15 cellular contexts compared by ENCODE assay signal in the genomic region with DNA sequence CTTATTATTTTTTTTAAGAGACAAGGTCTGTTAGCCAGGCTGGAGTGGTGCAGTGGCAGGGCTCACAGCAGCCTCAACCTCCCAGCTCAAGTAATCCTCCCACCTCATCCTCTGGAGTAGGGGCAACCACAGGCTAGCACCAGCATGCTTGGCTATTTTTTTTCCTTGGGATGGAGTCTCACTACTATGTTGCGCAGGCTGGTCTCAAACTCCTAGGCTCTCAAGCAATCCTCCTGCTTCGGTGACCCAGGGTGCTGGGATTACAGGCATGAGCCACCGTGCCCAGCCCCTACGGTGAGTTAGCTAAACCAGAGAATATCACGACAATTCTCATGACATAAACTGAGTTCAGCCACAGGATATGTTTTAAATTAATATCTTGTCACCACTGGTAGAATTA. TPM values are rescaled to one million over a fixed set of nuclear protein-coding genes. Genes with fewer than 3 reads are reported as not detected.
DNase-seq lines count a peak whose midpoint lies in the region; ATAC-seq, FAIRE-seq and TF ChIP-seq lines count a peak whose summit lies in the region.
"Had no signal": no experiment of that assay in that cellular context is flagged by ENCODE, and none has a peak within 500 bp of the region (broad histone marks: within the 10 kb centered on the region; RNA-seq: fewer than 3 reads in every experiment).

No MANE protein-coding gene starts in this region.

- BruUV-seq in A673 (replicated peaks; lab: Mats Ljungman, UMichigan) = no TSS peak

- no peaks in the 10 kb centered on the region for H3K27me3 ChIP-seq in A673 (replicated peaks; ENCODE audit: insufficient read depth, low read depth, low read length, poor library complexity)
- H3K27me3 ChIP-seq in keratinocyte (ENCODE audit: control insufficient read depth, extremely low read depth, insufficient read depth, low read length) = no peaks in the 10 kb centered on the region
- no peaks in the 10 kb centered on the region for H3K27me3 ChIP-seq in transverse colon
- H3K27me3 ChIP-seq: testis had no signal

- no peaks in the 10 kb centered on the region for H3K36me3 ChIP-seq in A673 (ENCODE audit: insufficient read depth, low read length, poor library complexity, severe bottlenecking)
- H3K36me3 ChIP-seq in keratinocyte (ENCODE audit: control insufficient read depth in 2 of 2, extremely low read depth in 1 of 2, insufficient read depth in 2 of 2, low read length in 2 of 2) = no peaks in the 10 kb centered on the region
- H3K36me3 ChIP-seq in transverse colon = no peaks in the 10 kb centered on the region

- H3K9me3 ChIP-seq in A673 (ENCODE audit: low read depth, low read length, poor library complexity, severe bottlenecking) (no peaks in the 10 kb centered on the region), keratinocyte (ENCODE audit: control insufficient read depth, low read depth, low read length) (no peaks in the 10 kb centered on the region), transverse colon (no peaks in the 10 kb centered on the region)
- H3K9me3 ChIP-seq: testis had no signal

- H3K4me3 Mint-ChIP-seq in activated T-helper 17 cell treated with anti-CD3 and anti-CD28 coated beads, Interleukin-2, amount 50 U/mL, for 72 hours = peak overlapping the region; percentile 88

- no peak overlapping the region for H3K9ac ChIP-seq in keratinocyte (ENCODE audit: control insufficient read depth, extremely low read depth, insufficient read depth, low read length)

- 77% methylated on average over 4 to 5 of the region's 5 CpGs for WGBS in transverse colon (ENCODE audit: low coverage in 1 of 2), 2 donors

- intact Hi-C loops in A673 (cut with micrococcal nuclease; ENCODE audit: unreplicated experiment) (no loop called here), transverse colon (cut with DNase I; ENCODE audit: low total_unique reads) (no loop called here)

- no peak for DNase-seq in A673 (ENCODE audit: low spot score)
- DNase-seq in GM12865 (ENCODE audit: low read depth) = no peak
- no peak for DNase-seq in keratinocyte (ENCODE audit: low read depth, low spot score)
- DNase-seq in cerebellar nuclear complex (lab: John Stamatoyannopoulos, UW) = no peak
- DNase-seq in transverse colon = no peak
- DNase-seq in dermis blood vessel endothelial cell = no peak
- no peak for DNase-seq in cerebellum (ENCODE audit: low spot score)
- DNase-seq: activated CD4-positive, alpha-beta T cell treated with anti-CD3 and anti-CD28 coated beads for 48 hours; DMS 273 treated with DMSO at 0.1 percent for 48 hours; H7; NCI-H2029 treated with DMSO at 0.1 percent for 48 hours; stimulated activated CD4-positive, alpha-beta T cell treated with anti-CD3 and anti-CD28 coated beads, Interleukin-4, amount 100 ng/mL, for 1 hour; testis had no signal

- H2AFZ ChIP-seq in keratinocyte (ENCODE audit: control insufficient read depth, low read length) = no peak overlapping the region

- CTCF ChIA-PET in A673 (lab: Charles Lee) = no interaction called here

- H3K4me2 ChIP-seq in keratinocyte (ENCODE audit: control insufficient read depth, extremely low read depth, insufficient read depth, low read depth, low read length) = peak overlapping the region; percentile 90

- H3K27me3 Mint-ChIP-seq in activated T-helper 17 cell treated with anti-CD3 and anti-CD28 coated beads, Interleukin-2, amount 50 U/mL, for 72 hours = no peaks in the 10 kb centered on the region

- H3K4me1 Mint-ChIP-seq in activated T-helper 17 cell treated with anti-CD3 and anti-CD28 coated beads, Interleukin-2, amount 50 U/mL, for 72 hours = peaks cover 9% of the 10 kb centered on the region

- no peak for TF ChIP-seq POLR2A in transverse colon (IDR thresholded peaks at IDR 0.05)

- peaks cover 27% of the 10 kb centered on the region for H3K4me1 ChIP-seq in A673 (ENCODE audit: insufficient read depth, low read length, poor library complexity, severe bottlenecking)
- peaks cover 8% of the 10 kb centered on the region for H3K4me1 ChIP-seq in keratinocyte (ENCODE audit: control insufficient read depth, extremely low read depth, insufficient read depth, low read length)
- peaks cover 10 to 30% (median 15%) of the 10 kb centered on the region in 4 donors for H3K4me1 ChIP-seq in transverse colon

- H3K27ac ChIP-seq in A673 (ENCODE audit: low read depth, low read length, poor library complexity, severe bottlenecking) (peak overlapping the region; percentile 19), keratinocyte (ENCODE audit: control insufficient read depth, insufficient read depth, low read length) (no peak overlapping the region), transverse colon (no peak overlapping the region)
- H3K27ac ChIP-seq: testis had no signal

- peaks cover 6% of the 10 kb centered on the region for H4K20me1 ChIP-seq in keratinocyte (ENCODE audit: control insufficient read depth, extremely low read depth, insufficient read depth, low read length)

- H3K9me3 Mint-ChIP-seq in activated T-helper 17 cell treated with anti-CD3 and anti-CD28 coated beads, Interleukin-2, amount 50 U/mL, for 72 hours = no peaks in the 10 kb centered on the region

- no peaks in the 10 kb centered on the region for H3K9me1 ChIP-seq in keratinocyte (ENCODE audit: control insufficient read depth, extremely low read depth, insufficient read depth, low read length)

- TF ChIP-seq EP300 in transverse colon (IDR thresholded peaks at IDR 0.05; ENCODE audit: low read depth) = no peak

- H3K36me3 Mint-ChIP-seq in activated T-helper 17 cell treated with anti-CD3 and anti-CD28 coated beads, Interleukin-2, amount 50 U/mL, for 72 hours (ENCODE audit: low read depth) = no peaks in the 10 kb centered on the region

- H3K4me3 ChIP-seq in A673 (ENCODE audit: low read depth, low read length, poor library complexity, severe bottlenecking) (peak overlapping the region; percentile 82), GM12865 (ENCODE audit: low read depth, low read length) (peak overlapping the region; percentile 98), keratinocyte (ENCODE audit: control insufficient read depth in 2 of 3, extremely low read depth in 1 of 3, insufficient read depth in 2 of 3, low read depth in 1 of 3, low read length in 3 of 3) (peak overlapping the region in 1 of 3 experiments; percentile 13), transverse colon (no peak overlapping the region)

- POLR2A ChIA-PET in A673 (lab: Charles Lee; ENCODE audit: low non-redundant PET) = interaction anchor here (0.6 kb wide), 1 partner anchor 72 kb away, joined by 3 read pairs; no protein-coding TSS in a partner anchor

- in situ Hi-C loops in transverse colon (cut with MboI; ENCODE audit: low pct_ligation_motif_present in 1 of 4, low pct_unique_long_range_greater_than_20kb in 1 of 4, low sequenced_read_pairs in 3 of 4) = no loop called here

- dilution Hi-C loops in keratinocyte (cut with MboI; ENCODE audit: extremely low pct_ligation_motif_present, low sequenced_read_pairs) = no loop called here

- ATAC-seq in activated T-helper 17 cell treated with anti-CD3 and anti-CD28 coated beads, Interleukin-2, amount 50 U/mL, for 72 hours (replicated peaks) = no peak

- TF ChIP-seq CTCF in A673 (conservative IDR thresholded peaks at IDR 0.05; ENCODE audit: low read depth, low read length) (no peak), GM12865 (IDR thresholded peaks at IDR 0.05; ENCODE audit: insufficient read depth, low read depth, low read length, missing control alignments) (no peak), keratinocyte (optimal IDR thresholded peaks at IDR 0.05 in 1 of 3, IDR thresholded peaks at IDR 0.05 in 1 of 3, conservative IDR thresholded peaks at IDR 0.05 in 1 of 3; ENCODE audit: extremely low read depth in 1 of 3, insufficient read depth in 2 of 3, low read length in 3 of 3) (no peak), transverse colon (IDR thresholded peaks at IDR 0.05) (no peak)

- no peak for FAIRE-seq in keratinocyte (lab: Jason Lieb, UNC)
- FAIRE-seq: bronchial epithelial cell had no signal

- peak overlapping the region; percentile 85 for H3K27ac Mint-ChIP-seq in activated T-helper 17 cell treated with anti-CD3 and anti-CD28 coated beads, Interleukin-2, amount 50 U/mL, for 72 hours

- peaks cover 56% of the 10 kb centered on the region for H3K79me2 ChIP-seq in keratinocyte (ENCODE audit: control insufficient read depth, insufficient read depth, low read length)

RNA-seq across cellular contexts. Expression of gene DCUN1D1, which starts 2.0 kb away (rescaled TPM):
- total RNA-seq in A673 (2021) = 60.9 and 75.3 TPM in 2 replicates
- total RNA-seq in activated T-helper 17 cell treated with anti-CD3 and anti-CD28 coated beads, Interleukin-2, amount 50 U/mL, for 72 hours = 10 to 100 TPM; 37.0 to 59.5 TPM
- 18.5 to 30.1 TPM (median 21.6 TPM) in 3 replicates for polyA plus RNA-seq in keratinocyte
- 96.0 TPM for polyA plus RNA-seq in keratinocyte (2011; ENCODE audit: low read depth)
- polyA plus RNA-seq in keratinocyte (2011; cell fraction: cytosol; rRNA removed) = 15.4 and 38.5 TPM in 2 replicates
- polyA plus RNA-seq in keratinocyte (2011; cell fraction: nucleus; rRNA removed) = 20.1 and 29.5 TPM in 2 replicates
- polyA plus RNA-seq in keratinocyte (2012; ENCODE audit: low replicate concordance) = 21.1 and 28.9 TPM in 2 replicates
- polyA minus RNA-seq in keratinocyte = 11.1 to 52.7 TPM (median 14.4 TPM) in 3 replicates
- polyA minus RNA-seq in keratinocyte (2011; cell fraction: cytosol; rRNA and poly(A)+ RNA removed) = 17.6 TPM
- 7.1 and 24.0 TPM in 2 replicates for polyA minus RNA-seq in keratinocyte (2011; cell fraction: nucleus; rRNA and poly(A)+ RNA removed)
- total RNA-seq in transverse colon = 10 to 100 TPM; 20.5 to 31.4 (median 27.4) TPM
- 34.0 and 37.0 TPM in 2 replicates for total RNA-seq in dermis blood vessel endothelial cell
- total RNA-seq in cerebellum = 39.7 TPM

Comparison
In these comparisons a context has a peak if more than half of its experiments do, and no peak if none do; other contexts are left out.
1. H3K4me3 ChIP-seq: peak in A673 (single experiment) and GM12865 (single experiment); none in transverse colon (0 of 4).